Comparison of ENCODE assay signal across 8 cellular contexts in the genomic region with DNA sequence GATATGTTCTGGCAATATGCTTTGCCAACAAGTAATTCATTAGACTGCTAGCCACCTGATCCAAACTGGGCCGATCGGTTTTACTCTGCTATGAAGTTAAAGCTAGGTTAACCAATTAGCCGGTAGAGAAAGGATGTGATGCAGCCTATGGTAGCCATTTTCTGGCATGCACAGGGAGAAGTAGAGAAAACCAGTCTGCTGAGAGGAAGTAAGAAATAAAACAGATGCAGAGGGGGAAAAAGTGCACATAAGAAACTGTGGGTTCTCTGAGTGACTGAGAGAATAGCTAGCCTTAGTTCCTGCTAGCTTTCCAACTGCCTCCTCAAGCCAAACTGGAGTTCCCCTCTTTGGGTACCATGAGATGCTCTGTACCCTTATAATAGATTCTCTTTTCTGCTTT. TPM values are rescaled to one million over a fixed set of nuclear protein-coding genes. Genes with fewer than 3 reads are reported as not detected.
A peak's percentile ranks its signal among the peaks of the same experiment; 100 is the strongest.
DNase-seq lines count a peak whose midpoint lies in the region; ATAC-seq, FAIRE-seq and TF ChIP-seq lines count a peak whose summit lies in the region.

No MANE protein-coding gene starts in this region.

- no peak overlapping the region for H3K4me2 ChIP-seq in mesenchymal stem cell (ENCODE audit: low read length, poor library complexity, severe bottlenecking)

- H2BK120ac ChIP-seq in mesenchymal stem cell (ENCODE audit: low read depth, low read length): no peak overlapping the region

- DNase-seq in Ammon's horn (ENCODE audit: low spot score) (peak; percentile 11), T-helper 17 cell (no peak), D721Med (ENCODE audit: insufficient read length, low spot score) (no peak), mesenchymal stem cell (no peak), NCI-H1417 (lab: John Stamatoyannopoulos, UW) (no peak), 8988T (no peak)

- H3K18ac ChIP-seq in mesenchymal stem cell (ENCODE audit: low read depth in 1 of 2, low read length in 2 of 2): no peak overlapping the region

- H4K8ac ChIP-seq in mesenchymal stem cell (ENCODE audit: low read length): no peak overlapping the region

- no peak for TF ChIP-seq CTCF in D721Med (IDR thresholded peaks at IDR 0.05; ENCODE audit: insufficient read depth, missing control alignments)

- H3K27ac Mint-ChIP-seq in T-helper 17 cell: peak overlapping the region; percentile 74

- H3K14ac ChIP-seq in mesenchymal stem cell (ENCODE audit: low read length in 2 of 2): no peak overlapping the region

- peak overlapping the region; percentile 59 for H3K4me3 Mint-ChIP-seq in T-helper 17 cell

- H3K36me3 Mint-ChIP-seq in T-helper 17 cell (ENCODE audit: low read depth): no peaks in the 10 kb centered on the region

- FAIRE-seq in D721Med (lab: Jason Lieb, UNC): no peak

- H3K27me3 ChIP-seq in mesenchymal stem cell (ENCODE audit: control insufficient read depth in 1 of 2, insufficient read depth in 1 of 2, low read length in 2 of 2): no peaks in the 10 kb centered on the region

- H2AFZ ChIP-seq in mesenchymal stem cell (ENCODE audit: low read depth, low read length): no peak overlapping the region

- no peak overlapping the region for H2BK12ac ChIP-seq in mesenchymal stem cell (ENCODE audit: low read length in 2 of 2)

- peaks cover 2% of the 10 kb centered on the region for H3K79me1 ChIP-seq in mesenchymal stem cell (replicated peaks; ENCODE audit: low read length, poor library complexity, severe bottlenecking)

- no peak overlapping the region for H2BK15ac ChIP-seq in mesenchymal stem cell (ENCODE audit: low read depth, poor library complexity, severe bottlenecking)

- WGBS in mesenchymal stem cell: 95% methylated on average over 3 of the region's 3 CpGs

- H3K9me3 ChIP-seq in T-helper 17 cell (ENCODE audit: control insufficient read depth, low read length, poor library complexity, severe bottlenecking): no peaks in the 10 kb centered on the region
- no peaks in the 10 kb centered on the region for H3K9me3 ChIP-seq in mesenchymal stem cell (ENCODE audit: control insufficient read depth, low read length)

- no peak overlapping the region for H2AK5ac ChIP-seq in mesenchymal stem cell (ENCODE audit: low read length, severe bottlenecking)

- peak; percentile 79 for ATAC-seq in GM18907 (IDR thresholded peaks at IDR 0.05; ENCODE audit: unreplicated experiment)
- ATAC-seq in HG03045 (IDR thresholded peaks at IDR 0.05; ENCODE audit: unreplicated experiment): peak; percentile 52
- ATAC-seq in T-helper 17 cell: peak; percentile 44

- H4K91ac ChIP-seq in mesenchymal stem cell (ENCODE audit: low read length): no peak overlapping the region

- H3K4me1 Mint-ChIP-seq in T-helper 17 cell: peaks cover 49% of the 10 kb centered on the region

- no peak overlapping the region for H2BK5ac ChIP-seq in mesenchymal stem cell (ENCODE audit: low read depth, low read length, poor library complexity, severe bottlenecking)

- H3K4ac ChIP-seq in mesenchymal stem cell (ENCODE audit: low read depth in 1 of 2, low read length in 2 of 2): no peak overlapping the region

- no peaks in the 10 kb centered on the region for H3K27me3 Mint-ChIP-seq in T-helper 17 cell

- no peaks in the 10 kb centered on the region for H3K36me3 ChIP-seq in mesenchymal stem cell (ENCODE audit: control insufficient read depth in 1 of 2, insufficient read depth in 2 of 2, low read depth in 1 of 2, low read length in 2 of 2)

- no peak overlapping the region for H3K9ac ChIP-seq in mesenchymal stem cell (ENCODE audit: low read length)

- H3K27ac ChIP-seq in mesenchymal stem cell (ENCODE audit: low read length, poor library complexity, severe bottlenecking): no peak overlapping the region

- no peak overlapping the region for H3K4me3 ChIP-seq in mesenchymal stem cell (ENCODE audit: insufficient read depth in 1 of 2, low read depth in 1 of 2, low read length in 2 of 2)

- peaks cover 7% of the 10 kb centered on the region for H3K4me1 ChIP-seq in mesenchymal stem cell (ENCODE audit: control insufficient read depth, insufficient read depth, low read depth, low read length)

- no peak overlapping the region for H3K23ac ChIP-seq in mesenchymal stem cell (ENCODE audit: low read length in 2 of 2)

RNA-seq across cellular contexts. Expression of a gene that starts 52.8 kb away (rescaled TPM):
- 100 to 1,000 TPM; 163 to 182 TPM for total RNA-seq in T-helper 17 cell
- polyA plus RNA-seq in mesenchymal stem cell (2013, experiment 1 of 2): 20.7 TPM
- 21.1 TPM for polyA plus RNA-seq in mesenchymal stem cell (2013, experiment 2 of 2)

RNA-seq across cellular contexts. Expression of a gene that starts 53.1 kb away (rescaled TPM):
- total RNA-seq in T-helper 17 cell: 10 to 100 TPM; 28.0 to 28.2 TPM
- polyA plus RNA-seq in mesenchymal stem cell (2013, experiment 1 of 2): 35.1 TPM
- 36.4 TPM for polyA plus RNA-seq in mesenchymal stem cell (2013, experiment 2 of 2)
